Comparison of ENCODE assay signal across 7 cellular contexts in the genomic region with DNA sequence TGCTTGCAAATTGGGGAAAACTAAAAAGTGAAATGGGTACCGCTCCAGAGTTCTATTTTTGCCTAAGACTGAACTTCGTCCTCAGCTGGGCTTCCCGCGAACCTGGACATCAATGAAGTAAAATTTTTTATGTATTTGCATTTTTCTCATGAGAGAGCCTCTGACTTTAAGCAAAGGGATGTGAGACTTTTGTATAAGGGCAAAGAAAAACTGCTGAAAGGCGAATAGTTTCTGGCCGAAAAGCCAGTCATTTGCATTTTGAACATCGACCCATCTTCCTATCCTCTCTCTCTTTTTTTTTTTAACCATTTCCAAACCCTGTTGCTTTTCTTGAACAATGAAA. TPM values are rescaled to one million over a fixed set of nuclear protein-coding genes. Genes with fewer than 3 reads are reported as not detected.
DNase-seq lines count a peak whose midpoint lies in the region; ATAC-seq, FAIRE-seq and TF ChIP-seq lines count a peak whose summit lies in the region.

No MANE protein-coding gene starts in this region.

- peak overlapping the region; percentile 86 for H3K9ac ChIP-seq in endothelial cell of umbilical vein (replicated peaks; ENCODE audit: extremely low read depth, insufficient read depth, low read length)

- CTCF ChIA-PET in endothelial cell of umbilical vein (lab: Charles Lee) = interaction anchor here (1.0 to 1.6 kb wide), 3 partner anchors 8 to 109 kb away, joined by 3 to 9 read pairs (median 7); no protein-coding TSS in a partner anchor

- intact Hi-C loops in endothelial cell of umbilical vein (cut with micrococcal nuclease) (loop anchor here (1.0 to 10.0 kb wide), 6 partner anchors 9 to 1617 kb away; a partner anchor contains a TSS), psoas muscle (cut with DNase I) (loop anchor here (2.0 to 5.0 kb wide), 3 partner anchors 47 to 109 kb away; a partner anchor contains a TSS)

- H3K36me3 ChIP-seq in MG63 (peaks cover 23% of the 10 kb centered on the region), endothelial cell of umbilical vein (ENCODE audit: control insufficient read depth in 2 of 2, extremely low read depth in 1 of 2, insufficient read depth in 2 of 2, low read length in 2 of 2) (peaks cover 0 to 14% of the 10 kb centered on the region in 2 experiments), psoas muscle (ENCODE audit: insufficient read depth in 1 of 2, low read depth in 1 of 2) (peaks cover 10 to 44% of the 10 kb centered on the region in 2 donors)

- 0 to 1% (median 1%) methylated on average over 7 of the region's 7 CpGs for WGBS in psoas muscle, 3 donors

- H3K4me3 ChIP-seq in MG63 = peak overlapping the region; percentile 84
- peak overlapping the region; percentile 63 to 89 (median 81) for H3K4me3 ChIP-seq in endothelial cell of umbilical vein (replicated peaks in 1 of 3; ENCODE audit: insufficient read depth in 1 of 3, low read depth in 1 of 3, low read length in 3 of 3)
- H3K4me3 ChIP-seq in psoas muscle = peak overlapping the region; percentile 85

- POLR2A ChIA-PET in endothelial cell of umbilical vein (lab: Charles Lee) = no interaction called here

- peak overlapping the region; percentile 87 for H3K4me2 ChIP-seq in endothelial cell of umbilical vein (ENCODE audit: insufficient read depth, low read length)

- no peaks in the 10 kb centered on the region for H3K9me1 ChIP-seq in endothelial cell of umbilical vein (replicated peaks; ENCODE audit: control insufficient read depth, extremely low read depth, insufficient read depth, low read length)

- no peaks in the 10 kb centered on the region for H4K20me1 ChIP-seq in endothelial cell of umbilical vein (replicated peaks; ENCODE audit: control insufficient read depth, extremely low read depth, insufficient read depth, low read length)

- H3K27ac ChIP-seq in endothelial cell of umbilical vein (ENCODE audit: insufficient read depth, low read depth, low read length) = peak overlapping the region; percentile 68
- peak overlapping the region; percentile 86 for H3K27ac ChIP-seq in psoas muscle

- peaks cover 9% of the 10 kb centered on the region for H3K79me2 ChIP-seq in endothelial cell of umbilical vein (ENCODE audit: control insufficient read depth, insufficient read depth, low read length)

- DNase-seq in MG63 = no peak
- no peak for DNase-seq in endothelial cell of umbilical vein (ENCODE audit: low read depth, low spot score)
- DNase-seq in psoas muscle = no peak
- DNase-seq in 8988T = no peak
- DNase-seq in NCI-H128 (lab: John Stamatoyannopoulos, UW; ENCODE audit: unreplicated experiment) = no peak
- DNase-seq in NCI-H345 (lab: John Stamatoyannopoulos, UW) = no peak

- H2AFZ ChIP-seq in endothelial cell of umbilical vein (ENCODE audit: low read depth, low read length) = peak overlapping the region; percentile 98

- FAIRE-seq in endothelial cell of umbilical vein (lab: Jason Lieb, UNC) = no peak

- dilution Hi-C loops in endothelial cell of umbilical vein (cut with MboI; ENCODE audit: extremely low pct_ligation_motif_present, low sequenced_read_pairs) = no loop called here

- peaks cover 10% of the 10 kb centered on the region for H3K4me1 ChIP-seq in endothelial cell of umbilical vein (ENCODE audit: control insufficient read depth, extremely low read depth, insufficient read depth, low read length)
- H3K4me1 ChIP-seq in psoas muscle = peaks cover 10% of the 10 kb centered on the region

- no TSS peak for BruUV-seq in endothelial cell of umbilical vein (replicated peaks; lab: Mats Ljungman, UMichigan)

- TF ChIP-seq CTCF in endothelial cell of umbilical vein (IDR thresholded peaks at IDR 0.05; ENCODE audit: extremely low read depth in 1 of 2, insufficient read depth in 1 of 2, low read depth in 1 of 2, low read length in 2 of 2) = no peak
- TF ChIP-seq CTCF in psoas muscle (IDR thresholded peaks at IDR 0.05) = no peak

- no peak for TF ChIP-seq POLR2A in endothelial cell of umbilical vein (IDR thresholded peaks at IDR 0.05; ENCODE audit: low read depth, low read length)

- ATAC-seq in GM21390 (IDR thresholded peaks at IDR 0.05; ENCODE audit: unreplicated experiment) (peak; percentile 15), psoas muscle (no peak)

- no peaks in the 10 kb centered on the region for H3K9me3 ChIP-seq in MG63
- no peaks in the 10 kb centered on the region for H3K9me3 ChIP-seq in endothelial cell of umbilical vein (replicated peaks; ENCODE audit: control insufficient read depth, insufficient read depth, low read length)
- no peaks in the 10 kb centered on the region for H3K9me3 ChIP-seq in psoas muscle

- H3K27me3 ChIP-seq in MG63 (no peaks in the 10 kb centered on the region), endothelial cell of umbilical vein (ENCODE audit: control insufficient read depth in 2 of 2, insufficient read depth in 2 of 2, low read length in 2 of 2) (no peaks in the 10 kb centered on the region), psoas muscle (ENCODE audit: insufficient read depth in 3 of 3, low read length in 2 of 3) (no peaks in the 10 kb centered on the region)

TF ChIP-seq in endothelial cell of umbilical vein, 7 proteins besides CTCF, POLR2A, EP300 and RAD21:
- TF ChIP-seq MYC (IDR thresholded peaks at IDR 0.05; ENCODE audit: low read depth, low read length) (no peak), JUN (IDR thresholded peaks at IDR 0.05; ENCODE audit: borderline replicate concordance, insufficient read depth, insufficient read length, low read depth) (no peak), GATA2 (IDR thresholded peaks at IDR 0.05; ENCODE audit: insufficient read depth, insufficient read length, low read depth, low read length) (no peak), FOS (IDR thresholded peaks at IDR 0.05; ENCODE audit: borderline replicate concordance, insufficient read depth, low read length) (no peak), EZH2 (IDR thresholded peaks at IDR 0.05; ENCODE audit: borderline replicate concordance, low read depth, low read length, severe bottlenecking) (no peak), POLR2AphosphoS5 (IDR thresholded peaks at IDR 0.05; ENCODE audit: insufficient read depth, low read depth, low read length) (no peak)
- TF ChIP-seq, protein P1, sequence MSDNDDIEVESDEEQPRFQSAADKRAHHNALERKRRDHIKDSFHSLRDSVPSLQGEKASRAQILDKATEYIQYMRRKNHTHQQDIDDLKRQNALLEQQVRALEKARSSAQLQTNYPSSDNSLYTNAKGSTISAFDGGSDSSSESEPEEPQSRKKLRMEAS (IDR thresholded peaks at IDR 0.05; ENCODE audit: insufficient read depth, insufficient read length) = no peak

RNA-seq across cellular contexts. Expression of a gene that starts 0.6 kb away (rescaled TPM):
- 44.3 and 56.3 TPM in 2 replicates for total RNA-seq in MG63 (2014; rRNA removed; shearing (Covaris generic); ENCODE audit: low replicate concordance)
- 36.8 and 39.7 TPM in 2 replicates for total RNA-seq in endothelial cell of umbilical vein
- polyA plus RNA-seq in endothelial cell of umbilical vein = 25.3 and 30.0 TPM in 2 replicates
- polyA plus RNA-seq in endothelial cell of umbilical vein (2011; cell fraction: cytosol; rRNA removed) = 39.8 and 42.1 TPM in 2 replicates
- 67.1 and 83.8 TPM in 2 replicates for polyA plus RNA-seq in endothelial cell of umbilical vein (2011; cell fraction: nucleus; rRNA removed)
- 32.9 and 45.8 TPM in 2 replicates for polyA plus RNA-seq in endothelial cell of umbilical vein (2012)
- polyA minus RNA-seq in endothelial cell of umbilical vein = 25.0 and 32.5 TPM in 2 replicates
- polyA minus RNA-seq in endothelial cell of umbilical vein (2011; cell fraction: cytosol; rRNA and poly(A)+ RNA removed) = 32.1 TPM
- polyA minus RNA-seq in endothelial cell of umbilical vein (2011; cell fraction: nucleus; rRNA and poly(A)+ RNA removed) = 18.7 and 22.8 TPM in 2 replicates
- 10 to 100 TPM; 43.8 to 54.3 (median 48.2) TPM for total RNA-seq in psoas muscle
- polyA plus RNA-seq in psoas muscle = 10 to 100 TPM; 39.9 to 52.0 (median 40.0) TPM

RNA-seq across cellular contexts. Expression of a gene that starts 46.8 kb away (rescaled TPM):
- total RNA-seq in MG63 (2014; rRNA removed; shearing (Covaris generic); ENCODE audit: low replicate concordance) = 25.3 and 43.0 TPM in 2 replicates
- total RNA-seq in endothelial cell of umbilical vein (33.3 and 36.3 TPM in 2 replicates), psoas muscle (10 to 100 TPM; 19.8 to 33.3 (median 32.7) TPM)
- polyA plus RNA-seq in endothelial cell of umbilical vein (6.1 and 8.4 TPM in 2 replicates), psoas muscle (100 to 1,000 TPM in 1 of 3 donors, 10 to 100 TPM in 2; 39.1 to 115 (median 78.4) TPM)
- 14.1 and 15.1 TPM in 2 replicates for polyA plus RNA-seq in endothelial cell of umbilical vein (2011; cell fraction: cytosol; rRNA removed)
- polyA plus RNA-seq in endothelial cell of umbilical vein (2011; cell fraction: nucleus; rRNA removed) = 65.8 and 89.2 TPM in 2 replicates
- 23.7 and 34.1 TPM in 2 replicates for polyA plus RNA-seq in endothelial cell of umbilical vein (2012)
- polyA minus RNA-seq in endothelial cell of umbilical vein = 3.7 and 5.0 TPM in 2 replicates
- polyA minus RNA-seq in endothelial cell of umbilical vein (2011; cell fraction: cytosol; rRNA and poly(A)+ RNA removed) = 4.9 TPM
- polyA minus RNA-seq in endothelial cell of umbilical vein (2011; cell fraction: nucleus; rRNA and poly(A)+ RNA removed) = 17.5 and 18.8 TPM in 2 replicates

RNA-seq across cellular contexts. Expression of a gene that starts 49.6 kb away (rescaled TPM):
- 252 and 291 TPM in 2 replicates for total RNA-seq in MG63 (2014; rRNA removed; shearing (Covaris generic); ENCODE audit: low replicate concordance)
- 137 and 147 TPM in 2 replicates for total RNA-seq in endothelial cell of umbilical vein
- polyA plus RNA-seq in endothelial cell of umbilical vein = 80.2 and 109 TPM in 2 replicates
- 154 and 158 TPM in 2 replicates for polyA plus RNA-seq in endothelial cell of umbilical vein (2011; cell fraction: cytosol; rRNA removed)
- 140 and 158 TPM in 2 replicates for polyA plus RNA-seq in endothelial cell of umbilical vein (2011; cell fraction: nucleus; rRNA removed)
- polyA plus RNA-seq in endothelial cell of umbilical vein (2012) = 147 and 245 TPM in 2 replicates
- 79.0 and 89.8 TPM in 2 replicates for polyA minus RNA-seq in endothelial cell of umbilical vein
- polyA minus RNA-seq in endothelial cell of umbilical vein (2011; cell fraction: cytosol; rRNA and poly(A)+ RNA removed) = 55.4 TPM
- polyA minus RNA-seq in endothelial cell of umbilical vein (2011; cell fraction: nucleus; rRNA and poly(A)+ RNA removed) = 27.0 and 40.6 TPM in 2 replicates
- 100 to 1,000 TPM; 146 to 244 (median 208) TPM for total RNA-seq in psoas muscle
- polyA plus RNA-seq in psoas muscle = 100 to 1,000 TPM; 273 to 524 (median 297) TPM
